Comparison of ENCODE assay signal across 7 cellular contexts in genomic region chr3:100489118-100489517, GRCh38.
"Had no signal": no experiment of that assay in that cellular context is flagged by ENCODE, and none has a peak within 500 bp of the region (broad histone marks: within the 10 kb centered on the region; RNA-seq: fewer than 3 reads in every experiment).

No MANE protein-coding gene starts in this region.

- ATAC-seq: HepG2, K562 had no signal

- DNase-seq: IMR-90, KBM-7, KG1 had no signal

- H3K4me3 ChIP-seq: K562 had no signal

- H3K4me2 ChIP-seq: KMS-11 had no signal

- H3K27ac ChIP-seq: HL-60, KMS-11 had no signal

- H3K9ac ChIP-seq: KMS-11 had no signal
